21 cellular contexts compared by ENCODE assay signal in the genomic region with DNA sequence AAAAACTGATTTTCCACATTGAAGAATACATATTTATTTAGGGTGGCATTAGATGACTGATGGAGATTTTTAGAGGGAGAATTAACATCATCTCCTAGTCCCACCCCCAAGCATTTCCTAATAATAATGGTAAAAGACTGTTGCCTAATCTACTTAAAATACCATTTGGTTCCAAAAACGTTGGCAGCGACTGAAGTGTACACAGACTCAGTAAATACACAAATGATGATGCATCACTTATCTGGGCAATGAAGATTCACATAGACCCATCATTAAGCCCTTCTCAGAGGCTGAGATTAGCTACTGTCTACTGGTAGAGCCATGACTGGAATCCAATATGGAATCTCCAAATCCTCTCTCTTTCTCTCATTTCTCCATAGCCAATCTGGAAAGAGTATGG. TPM values are rescaled to one million over a fixed set of nuclear protein-coding genes. Genes with fewer than 3 reads are reported as not detected.
"Had no signal": no experiment of that assay in that cellular context is flagged by ENCODE, and none has a peak within 500 bp of the region (broad histone marks: within the 10 kb centered on the region; RNA-seq: fewer than 3 reads in every experiment).

No MANE protein-coding gene starts in this region.

- H3K9me3 Mint-ChIP-seq: WTC11 had no signal

- H3K36me3 Mint-ChIP-seq: activated naive CD4-positive, alpha-beta T cell treated with anti-CD3 and anti-CD28 coated beads, Interleukin-2, amount 50 U/mL, for 24 hours; WTC11 had no signal

- ATAC-seq: heart right ventricle, psoas muscle, WTC11 had no signal

- H3K4me3 Mint-ChIP-seq: activated naive CD4-positive, alpha-beta T cell treated with anti-CD3 and anti-CD28 coated beads, Interleukin-2, amount 50 U/mL, for 24 hours; brain; nephron; stimulated activated naive CD8-positive, alpha-beta T cell treated with anti-CD3 and anti-CD28 coated beads, Interleukin-15, Interleukin-2, amounts not matched to agents 100 ng/mL and 50 ng/mL, for 24 hours; WTC11 had no signal

- DNase-seq: activated gamma-delta T cell treated with Interleukin-2 at 50 U/mL for 16 hours; activated T-cell treated with anti-CD3 and anti-CD28 coated beads, Interleukin-2, amount 50 U/mL, for 1 hour; aorta; caudate nucleus; dermis blood vessel endothelial cell; effector CD8-positive, alpha-beta T cell; erythroblast; foreskin fibroblast; heart right ventricle; kidney glomerular epithelial cell; left ventricle myocardium inferior; pancreas; psoas muscle; stimulated activated CD4-positive, alpha-beta T cell treated with anti-CD3 and anti-CD28 coated beads, Interleukin-12 subunit alpha, Interleukin-12 subunit beta, amount 100 ng/mL, for 4 hours; stimulated activated CD4-positive, alpha-beta T cell treated with anti-CD3 and anti-CD28 coated beads, Interleukin-4, amount 100 ng/mL, for 4 hours; T-helper 9 cell had no signal

- H3K27ac Mint-ChIP-seq: activated naive CD4-positive, alpha-beta T cell treated with anti-CD3 and anti-CD28 coated beads, Interleukin-2, amount 50 U/mL, for 24 hours; brain; nephron; stimulated activated naive CD8-positive, alpha-beta T cell treated with anti-CD3 and anti-CD28 coated beads, Interleukin-15, Interleukin-2, amounts not matched to agents 100 ng/mL and 50 ng/mL, for 24 hours; WTC11 had no signal

- FAIRE-seq: pancreas had no signal

- H3K4me1 Mint-ChIP-seq: activated naive CD4-positive, alpha-beta T cell treated with anti-CD3 and anti-CD28 coated beads, Interleukin-2, amount 50 U/mL, for 24 hours; nephron had no signal

RNA-seq across cellular contexts. Expression of a gene that starts 18.2 kb away (rescaled TPM):
- total RNA-seq: dermis blood vessel endothelial cell had no signal
